Comparison of ENCODE assay signal across 30 cellular contexts in genomic region chr6:28906674-28907073, GRCh38. TPM values are rescaled to one million over a fixed set of nuclear protein-coding genes. Genes with fewer than 3 reads are reported as not detected.
DNase-seq lines count a peak whose midpoint lies in the region; ATAC-seq and TF ChIP-seq lines count a peak whose summit lies in the region.
"Had no signal": no experiment of that assay in that cellular context is flagged by ENCODE, and none has a peak within 500 bp of the region (broad histone marks: within the 10 kb centered on the region; RNA-seq: fewer than 3 reads in every experiment).

No MANE protein-coding gene starts in this region.

- H3K4ac ChIP-seq in IMR-90 (ENCODE audit: low read depth, low read length) = no peak overlapping the region; the same call in 1 of the 2 replicates

- intact Hi-C loops in IMR-90 (cut with micrococcal nuclease) = no loop called here

- H3K27ac Mint-ChIP-seq in activated T-helper 17 cell treated with anti-CD3 and anti-CD28 coated beads, Interleukin-2, amount 50 U/mL, for 72 hours = peak overlapping the region; percentile 63
- H3K27ac Mint-ChIP-seq: nephron had no signal

- H3K4me3 Mint-ChIP-seq in activated T-helper 17 cell treated with anti-CD3 and anti-CD28 coated beads, Interleukin-2, amount 50 U/mL, for 72 hours = no peak overlapping the region
- H3K4me3 Mint-ChIP-seq: brain, nephron had no signal

- H3K9me3 Mint-ChIP-seq in activated T-helper 17 cell treated with anti-CD3 and anti-CD28 coated beads, Interleukin-2, amount 50 U/mL, for 72 hours = no peaks in the 10 kb centered on the region
- H3K9me3 Mint-ChIP-seq: brain, nephron had no signal

- H3K9me3 ChIP-seq in IMR-90 (ENCODE audit: control insufficient read depth, insufficient read depth, low read length) (no peaks in the 10 kb centered on the region), osteoblast (ENCODE audit: low read depth, low read length) (no peaks in the 10 kb centered on the region)
- H3K9me3 ChIP-seq: esophagus muscularis mucosa, gastrocnemius medialis, pancreas, thyroid gland had no signal

- H4K5ac ChIP-seq in IMR-90 (ENCODE audit: low read depth, low read length) = peak overlapping the region; percentile 39; the same call in 1 of the 2 replicates

- H3K4me1 Mint-ChIP-seq in activated T-helper 17 cell treated with anti-CD3 and anti-CD28 coated beads, Interleukin-2, amount 50 U/mL, for 72 hours = no peaks in the 10 kb centered on the region
- H3K4me1 Mint-ChIP-seq: brain, nephron had no signal

- no peak overlapping the region for H3K56ac ChIP-seq in IMR-90 (ENCODE audit: extremely low read depth, insufficient read depth, low read length)

- no peak overlapping the region for H3K9ac ChIP-seq in IMR-90 (ENCODE audit: low read depth, low read length)

- CTCF ChIA-PET in IMR-90 (lab: Yijun Ruan, JAX) = no interaction called here

- BruUV-seq in IMR-90 (replicated peaks; lab: Mats Ljungman, UMichigan) = no TSS peak

- POLR2A ChIA-PET in IMR-90 (lab: Charles Lee; ENCODE audit: unreplicated experiment) = interaction anchor here (0.6 kb wide), 1 partner anchor 11 kb away, joined by 4 read pairs; no protein-coding TSS in a partner anchor

- H3K4me3 ChIP-seq in IMR-90 (ENCODE audit: insufficient read depth, low read depth, low read length) (no peak overlapping the region), osteoblast (ENCODE audit: insufficient read depth, low read length) (no peak overlapping the region)
- H3K4me3 ChIP-seq: esophagus muscularis mucosa, gastrocnemius medialis, GM12878, pancreas, thyroid gland had no signal

- no peak overlapping the region for H2AK9ac ChIP-seq in IMR-90 (replicated peaks; ENCODE audit: low read depth, low read length, poor library complexity)

- peaks cover 100% of the 10 kb centered on the region for H3K36me3 Mint-ChIP-seq in activated T-helper 17 cell treated with anti-CD3 and anti-CD28 coated beads, Interleukin-2, amount 50 U/mL, for 72 hours (ENCODE audit: low read depth)

- WGBS in IMR-90 (ENCODE audit: extremely low coverage in 2 of 2, insufficient read length in 1 of 2), 2 experiments = 80% methylated on average over 1 of the region's 4 CpGs; no CpG with 5 or more reads in 1 of the 2 experiments

- no peaks in the 10 kb centered on the region for H3K27me3 Mint-ChIP-seq in activated T-helper 17 cell treated with anti-CD3 and anti-CD28 coated beads, Interleukin-2, amount 50 U/mL, for 72 hours
- H3K27me3 Mint-ChIP-seq: brain had no signal

- H3K23ac ChIP-seq in IMR-90 (ENCODE audit: low read depth, low read length) = no peak overlapping the region

- peaks cover 5% of the 10 kb centered on the region; the same call in 1 of the 2 replicates for H3K9me1 ChIP-seq in IMR-90 (ENCODE audit: insufficient read depth, low read length)

- TF ChIP-seq RAD21 in IMR-90 (IDR thresholded peaks at IDR 0.05; ENCODE audit: low read length) = no peak

- H2BK15ac ChIP-seq in IMR-90 (ENCODE audit: low read depth, low read length) = no peak overlapping the region; the same call in 2 of the 3 replicates

- H3K36me3 ChIP-seq in IMR-90 (ENCODE audit: control insufficient read depth, insufficient read depth, low read length) (peaks cover 62% of the 10 kb centered on the region), osteoblast (ENCODE audit: insufficient read depth, low read length) (peaks cover 85% of the 10 kb centered on the region)

- no peak overlapping the region; the same call in 1 of the 2 replicates for H2BK20ac ChIP-seq in IMR-90 (ENCODE audit: low read depth, low read length)

- peaks cover 4% of the 10 kb centered on the region; the same call in 1 of the 2 replicates for H4K20me1 ChIP-seq in IMR-90 (ENCODE audit: insufficient read depth, low read length)
- peaks cover 4% of the 10 kb centered on the region for H4K20me1 ChIP-seq in osteoblast (ENCODE audit: insufficient read depth, low read length)

- H2AK5ac ChIP-seq in IMR-90 (ENCODE audit: low read depth, low read length) = no peak overlapping the region

- H3K27me3 ChIP-seq in IMR-90 (ENCODE audit: control insufficient read depth, insufficient read depth, low read length) = no peaks in the 10 kb centered on the region
- H3K27me3 ChIP-seq in osteoblast (ENCODE audit: insufficient read depth, low read length) = no peaks in the 10 kb centered on the region
- H3K27me3 ChIP-seq: esophagus muscularis mucosa, gastrocnemius medialis, pancreas, thyroid gland had no signal

- ATAC-seq in IMR-90 (ENCODE audit: low read depth) (no peak), GM18867 (IDR thresholded peaks at IDR 0.05; ENCODE audit: unreplicated experiment) (no peak)
- no peak for ATAC-seq in activated T-helper 17 cell treated with anti-CD3 and anti-CD28 coated beads, Interleukin-2, amount 50 U/mL, for 72 hours (replicated peaks)
- ATAC-seq: gastrocnemius medialis; GM12878; stimulated activated naive CD8-positive, alpha-beta T cell treated with anti-CD3 and anti-CD28 coated beads, Interleukin-15, Interleukin-2, amounts not matched to agents 100 U/mL and 50 U/mL, for 24 hours had no signal

- peak overlapping the region; percentile 65 for H2BK5ac ChIP-seq in IMR-90 (ENCODE audit: low read depth, low read length, poor library complexity, severe bottlenecking)

- H3K79me2 ChIP-seq in osteoblast (ENCODE audit: insufficient read depth, low read length) = peaks cover 8% of the 10 kb centered on the region

- H3K4me2 ChIP-seq in IMR-90 (ENCODE audit: low read depth, low read length) = no peak overlapping the region
- no peak overlapping the region for H3K4me2 ChIP-seq in osteoblast (ENCODE audit: insufficient read depth, low read length)

- no peak for TF ChIP-seq CTCF in IMR-90 (conservative IDR thresholded peaks at IDR 0.05; ENCODE audit: low read depth, low read length)
- no peak for TF ChIP-seq CTCF in osteoblast (IDR thresholded peaks at IDR 0.05; ENCODE audit: extremely low read depth, low read depth, low read length)

- H3K4me1 ChIP-seq in IMR-90 (ENCODE audit: control insufficient read depth, insufficient read depth, low read length) = no peaks in the 10 kb centered on the region; the same call in 1 of the 2 replicates
- peaks cover 11% of the 10 kb centered on the region for H3K4me1 ChIP-seq in osteoblast (ENCODE audit: insufficient read depth, low read length)
- H3K4me1 ChIP-seq: esophagus muscularis mucosa, gastrocnemius medialis, pancreas, thyroid gland had no signal

- no peak overlapping the region for H4K91ac ChIP-seq in IMR-90 (ENCODE audit: insufficient read depth, low read depth, low read length)

- no peak overlapping the region for H3K27ac ChIP-seq in IMR-90 (ENCODE audit: insufficient read depth, low read length)
- H3K27ac ChIP-seq in osteoblast (ENCODE audit: low read depth, low read length) = peak overlapping the region; percentile 84
- H3K27ac ChIP-seq: 22Rv1, esophagus muscularis mucosa, gastrocnemius medialis, pancreas, thyroid gland, WERI-Rb-1 had no signal

- in situ Hi-C loops in IMR-90 (cut with MboI; ENCODE audit: low sequenced_read_pairs) = no loop called here

- H2AFZ ChIP-seq in IMR-90 (replicated peaks; ENCODE audit: low read length, poor library complexity) = no peak overlapping the region
- no peak overlapping the region for H2AFZ ChIP-seq in osteoblast (ENCODE audit: low read length)

- H3K18ac ChIP-seq in IMR-90 (ENCODE audit: low read depth, low read length) = peak overlapping the region; percentile 42; the same call in 1 of the 2 replicates

- H3K79me1 ChIP-seq in IMR-90 (ENCODE audit: low read depth in 1 of 2, low read length in 2 of 2) = peaks cover 22 to 47% of the 10 kb centered on the region in 2 experiments

- H2BK120ac ChIP-seq in IMR-90 (ENCODE audit: low read depth, low read length) = peak overlapping the region; percentile 26; the same call in 1 of the 2 replicates

- H3K14ac ChIP-seq in IMR-90 (replicated peaks; ENCODE audit: low read depth, low read length) = 0 out of 2 replicates have a peak overlapping the region, but pooled peaks have one; percentile 24

- H4K8ac ChIP-seq in IMR-90 (ENCODE audit: low read depth in 2 of 2, low read length in 2 of 2) = no peak overlapping the region

- TF ChIP-seq POLR2A in IMR-90 (IDR thresholded peaks at IDR 0.05; ENCODE audit: low read depth, low read length) = no peak

- DNase-seq in SKM-1 (lab: John Stamatoyannopoulos, UW; ENCODE audit: unreplicated experiment) = peak; percentile 30
- no peak for DNase-seq in SKM-1 treated with dmso at 0.1 percent for 144 hours (lab: John Stamatoyannopoulos, UW; ENCODE audit: unreplicated experiment)
- no peak for DNase-seq in IMR-90
- DNase-seq in osteoblast (ENCODE audit: insufficient read length, low spot score, missing footprints) = no peak
- DNase-seq in GF-D8 (lab: John Stamatoyannopoulos, UW) = no peak
- no peak for DNase-seq in NCI-H446 treated with DMSO at 0.1 percent for 48 hours (lab: John Stamatoyannopoulos, UW)
- DNase-seq: activated CD4-positive, alpha-beta T cell treated with anti-CD3 and anti-CD28 coated beads, Interleukin-2, amount 50 U/mL, for 1 hour; activated CD8-positive, alpha-beta memory T cell treated with anti-CD3 and anti-CD28 coated beads, Interleukin-2, amount 50 U/mL, for 48 hours; activated effector memory CD4-positive, alpha-beta T cell treated with Interleukin-2 at 50 U/mL for 16 hours; COR-L47; DMS79; gastrocnemius medialis; hippocampal formation; NCI-H1048; NCI-H187; NCI-H526 treated with DMSO at 0.1 percent for 48 hours; pancreas; right cardiac atrium; stimulated activated CD4-positive, alpha-beta T cell treated with anti-CD3 and anti-CD28 coated beads, Interleukin-4, amount 100 ng/mL, for 4 hours; stimulated activated naive CD8-positive, alpha-beta T cell treated with anti-CD3 and anti-CD28 coated beads, Interleukin-15, Interleukin-2, amounts not matched to agents 100 U/mL and 50 U/mL, for 24 hours; T-helper 9 cell; thyroid gland; WERI-Rb-1 had no signal

- dilution Hi-C loops in IMR-90 (cut with HindIII; ENCODE audit: low sequenced_read_pairs, unreplicated experiment) = no loop called here

TF ChIP-seq in IMR-90, 13 proteins besides CTCF, POLR2A, EP300 and RAD21 (continues in another document):
- TF ChIP-seq RCOR1 (IDR thresholded peaks at IDR 0.05; ENCODE audit: insufficient replicate concordance, low read length) (no peak), SMC3 (IDR thresholded peaks at IDR 0.05; ENCODE audit: low read depth, low read length) (no peak)
- TF ChIP-seq, protein P1, sequence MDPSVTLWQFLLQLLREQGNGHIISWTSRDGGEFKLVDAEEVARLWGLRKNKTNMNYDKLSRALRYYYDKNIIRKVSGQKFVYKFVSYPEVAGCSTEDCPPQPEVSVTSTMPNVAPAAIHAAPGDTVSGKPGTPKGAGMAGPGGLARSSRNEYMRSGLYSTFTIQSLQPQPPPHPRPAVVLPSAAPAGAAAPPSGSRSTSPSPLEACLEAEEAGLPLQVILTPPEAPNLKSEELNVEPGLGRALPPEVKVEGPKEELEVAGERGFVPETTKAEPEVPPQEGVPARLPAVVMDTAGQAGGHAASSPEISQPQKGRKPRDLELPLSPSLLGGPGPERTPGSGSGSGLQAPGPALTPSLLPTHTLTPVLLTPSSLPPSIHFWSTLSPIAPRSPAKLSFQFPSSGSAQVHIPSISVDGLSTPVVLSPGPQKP (IDR thresholded peaks at IDR 0.05; ENCODE audit: borderline replicate concordance, low read depth, low read length) = no peak

RNA-seq across cellular contexts. Expression of gene TRIM27, which starts 17.1 kb away (rescaled TPM):
- total RNA-seq in IMR-90 (2012; rRNA removed) = 48.0 TPM in 2 replicates
- polyA plus RNA-seq in IMR-90 (2012; rRNA removed) = 43.5 and 44.4 TPM in 2 replicates
- 21.8 and 26.3 TPM in 2 replicates for polyA plus RNA-seq in IMR-90 (2012; cell fraction: cytosol; rRNA removed)
- 49.1 and 79.8 TPM in 2 replicates for polyA plus RNA-seq in IMR-90 (2012; cell fraction: nucleus; rRNA removed; ENCODE audit: low replicate concordance)
- 10 to 100 TPM; 34.4 to 51.2 TPM for total RNA-seq in activated T-helper 17 cell treated with anti-CD3 and anti-CD28 coated beads, Interleukin-2, amount 50 U/mL, for 72 hours
- 53.6 and 63.6 TPM in 2 replicates for total RNA-seq in osteoblast
